In genomic region chr14:103541944-103542544, GRCh38 we compare ENCODE assay signal across 1 cellular context.
TF ChIP-seq lines count a peak whose summit lies in the region.

No MANE protein-coding gene starts in this region.

TF ChIP-seq in HepG2, 621 proteins besides CTCF, POLR2A, EP300 and RAD21:
- 0 out of 2 replicates have a peak, but pooled peaks have one; percentile 2 for TF ChIP-seq ERF (CRISPR knock-in tag; IDR thresholded peaks at IDR 0.05)
- TF ChIP-seq MLLT10 (CRISPR knock-in tag; IDR thresholded peaks at IDR 0.05), result no peak
- peak; percentile 36; the same call in 1 of the 2 replicates for TF ChIP-seq SPEN (CRISPR knock-in tag; IDR thresholded peaks at IDR 0.05; ENCODE audit: low read depth)
- TF ChIP-seq HNRNPL (IDR thresholded peaks at IDR 0.05; ENCODE audit: low read depth, low read length), result peak; percentile 86; the same call in 1 of the 2 replicates
- TF ChIP-seq TBX3 (IDR thresholded peaks at IDR 0.05; ENCODE audit: borderline replicate concordance), result no peak
- peak; percentile 11 for TF ChIP-seq AGO2 (optimal IDR thresholded peaks at IDR 0.05; ENCODE audit: low read depth, low read length)
- 0 out of 2 replicates have a peak, but pooled peaks have one; percentile 23 for TF ChIP-seq ZBTB33 (CRISPR knock-in tag; IDR thresholded peaks at IDR 0.05)
- peak; percentile 43; the same call in 1 of the 2 replicates for TF ChIP-seq AKAP8 (CRISPR knock-in tag; IDR thresholded peaks at IDR 0.05)
